ENCODE assay signal across 1 cellular context in the genomic region with DNA sequence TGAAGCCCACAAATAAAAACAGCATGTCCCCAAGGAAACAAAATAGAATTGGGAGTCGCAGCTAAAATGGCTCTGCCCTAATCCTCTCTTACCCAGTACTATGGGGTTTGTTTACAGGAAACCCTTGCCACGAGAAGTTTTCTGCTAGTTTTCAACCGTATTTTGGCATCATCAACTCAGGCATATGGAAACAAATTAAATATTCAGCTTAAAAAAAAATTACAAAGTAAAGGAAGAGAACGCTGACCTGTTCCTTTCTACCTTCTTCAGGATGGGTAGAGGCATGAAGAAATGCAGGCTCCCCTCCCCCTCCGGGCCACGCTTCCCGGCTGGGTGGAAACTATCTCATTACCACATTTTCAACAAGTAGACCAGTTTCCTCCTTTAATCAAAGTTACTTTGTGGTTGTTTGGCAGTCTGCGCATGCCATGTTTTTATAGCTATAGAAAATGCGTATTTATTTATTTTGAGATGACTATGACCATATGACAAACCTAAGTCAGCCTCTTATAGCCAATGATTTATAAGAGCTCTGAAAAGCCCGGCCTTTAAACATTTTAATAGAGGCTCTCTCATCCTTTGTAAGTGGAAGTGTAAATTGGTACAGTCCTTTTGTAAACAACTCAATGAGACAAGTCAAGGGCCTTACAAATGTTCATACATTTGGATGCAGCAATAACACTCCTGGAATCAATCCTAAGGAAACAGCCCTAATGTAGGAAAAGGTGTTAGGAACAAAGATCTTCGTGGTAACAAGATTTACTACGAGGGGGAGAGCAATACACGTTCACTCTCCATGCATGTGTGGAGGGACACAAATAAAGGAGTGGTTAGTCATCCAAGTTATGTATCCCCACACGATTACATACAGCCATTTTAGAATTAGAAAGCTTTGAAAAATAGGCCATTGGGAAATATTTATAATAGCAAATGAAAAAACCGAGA.
TF ChIP-seq lines count a peak whose summit lies in the region.

No MANE protein-coding gene starts in this region.

TF ChIP-seq in HepG2, 621 proteins besides CTCF, POLR2A, EP300 and RAD21 (continued from another document):
- TF ChIP-seq GATAD2A (CRISPR knock-in tag; IDR thresholded peaks at IDR 0.05) (0 out of 2 replicates have a peak, but pooled peaks have one; percentile 17), TMF1 (CRISPR knock-in tag; IDR thresholded peaks at IDR 0.05; ENCODE audit: low read depth) (no peak), CCAR2 (optimal IDR thresholded peaks at IDR 0.05; ENCODE audit: low read depth, low read length) (no peak), SIX1 (CRISPR knock-in tag; IDR thresholded peaks at IDR 0.05; ENCODE audit: borderline replicate concordance) (no peak), CREB1 (IDR thresholded peaks at IDR 0.05) (no peak), CREB1 (CRISPR knock-in tag; IDR thresholded peaks at IDR 0.05) (peak; percentile 23; the same call in 1 of the 2 replicates), MLLT10 (CRISPR knock-in tag; IDR thresholded peaks at IDR 0.05) (no peak)
- TF ChIP-seq, protein P1, sequence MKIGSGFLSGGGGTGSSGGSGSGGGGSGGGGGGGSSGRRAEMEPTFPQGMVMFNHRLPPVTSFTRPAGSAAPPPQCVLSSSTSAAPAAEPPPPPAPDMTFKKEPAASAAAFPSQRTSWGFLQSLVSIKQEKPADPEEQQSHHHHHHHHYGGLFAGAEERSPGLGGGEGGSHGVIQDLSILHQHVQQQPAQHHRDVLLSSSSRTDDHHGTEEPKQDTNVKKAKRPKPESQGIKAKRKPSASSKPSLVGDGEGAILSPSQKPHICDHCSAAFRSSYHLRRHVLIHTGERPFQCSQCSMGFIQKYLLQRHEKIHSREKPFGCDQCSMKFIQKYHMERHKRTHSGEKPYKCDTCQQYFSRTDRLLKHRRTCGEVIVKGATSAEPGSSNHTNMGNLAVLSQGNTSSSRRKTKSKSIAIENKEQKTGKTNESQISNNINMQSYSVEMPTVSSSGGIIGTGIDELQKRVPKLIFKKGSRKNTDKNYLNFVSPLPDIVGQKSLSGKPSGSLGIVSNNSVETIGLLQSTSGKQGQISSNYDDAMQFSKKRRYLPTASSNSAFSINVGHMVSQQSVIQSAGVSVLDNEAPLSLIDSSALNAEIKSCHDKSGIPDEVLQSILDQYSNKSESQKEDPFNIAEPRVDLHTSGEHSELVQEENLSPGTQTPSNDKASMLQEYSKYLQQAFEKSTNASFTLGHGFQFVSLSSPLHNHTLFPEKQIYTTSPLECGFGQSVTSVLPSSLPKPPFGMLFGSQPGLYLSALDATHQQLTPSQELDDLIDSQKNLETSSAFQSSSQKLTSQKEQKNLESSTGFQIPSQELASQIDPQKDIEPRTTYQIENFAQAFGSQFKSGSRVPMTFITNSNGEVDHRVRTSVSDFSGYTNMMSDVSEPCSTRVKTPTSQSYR (CRISPR knock-in tag; IDR thresholded peaks at IDR 0.05; ENCODE audit: borderline replicate concordance): peak; percentile 65
- TF ChIP-seq, protein P2, sequence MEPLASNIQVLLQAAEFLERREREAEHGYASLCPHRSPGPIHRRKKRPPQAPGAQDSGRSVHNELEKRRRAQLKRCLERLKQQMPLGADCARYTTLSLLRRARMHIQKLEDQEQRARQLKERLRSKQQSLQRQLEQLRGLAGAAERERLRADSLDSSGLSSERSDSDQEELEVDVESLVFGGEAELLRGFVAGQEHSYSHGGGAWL (CRISPR knock-in tag; IDR thresholded peaks at IDR 0.05): no peak
